ENCODE assay signal across 19 cellular contexts in genomic region chr3:64501298-64501906, GRCh38.
DNase-seq lines count a peak whose midpoint lies in the region; ATAC-seq and TF ChIP-seq lines count a peak whose summit lies in the region.
"Had no signal": no experiment of that assay in that cellular context is flagged by ENCODE, and none has a peak within 500 bp of the region (broad histone marks: within the 10 kb centered on the region; RNA-seq: fewer than 3 reads in every experiment).

No MANE protein-coding gene starts in this region.

- H3K9me2 ChIP-seq in GM23338 (ENCODE audit: insufficient read depth), result no peaks in the 10 kb centered on the region
- no peaks in the 10 kb centered on the region for H3K9me2 ChIP-seq in hepatocyte (replicated peaks; ENCODE audit: insufficient read depth)

- H3K4me3 Mint-ChIP-seq in GM23338, result no peak overlapping the region
- H3K4me3 Mint-ChIP-seq in naive thymus-derived CD8-positive, alpha-beta T cell, result no peak overlapping the region
- H3K4me3 Mint-ChIP-seq: central memory CD8-positive, alpha-beta T cell; stimulated activated effector memory CD8-positive, alpha-beta T cell treated with anti-CD3 and anti-CD28 coated beads, Interleukin-12 subunit alpha, Interleukin-12 subunit beta, amount 100 ng/mL, for 72 hours had no signal

- no peaks in the 10 kb centered on the region for H3K36me3 Mint-ChIP-seq in GM23338 (ENCODE audit: low read depth)
- no peaks in the 10 kb centered on the region for H3K36me3 Mint-ChIP-seq in naive thymus-derived CD8-positive, alpha-beta T cell
- H3K36me3 Mint-ChIP-seq: stimulated activated effector memory CD8-positive, alpha-beta T cell treated with anti-CD3 and anti-CD28 coated beads, Interleukin-12 subunit alpha, Interleukin-12 subunit beta, amount 100 ng/mL, for 72 hours had no signal

- H3K4me3 ChIP-seq in AG04450 (ENCODE audit: low read depth, low read length) (no peak overlapping the region), GM23338 (no peak overlapping the region), SJCRH30 (no peak overlapping the region), hepatocyte (no peak overlapping the region)
- H3K4me3 ChIP-seq: gastrocnemius medialis, lung had no signal

- H3K9me3 ChIP-seq in AG04450 (ENCODE audit: control insufficient read depth, insufficient read depth, low read length) (no peaks in the 10 kb centered on the region), SJCRH30 (replicated peaks) (no peaks in the 10 kb centered on the region), hepatocyte (ENCODE audit: low read depth) (no peaks in the 10 kb centered on the region)
- H3K9me3 ChIP-seq: gastrocnemius medialis had no signal

- no peak for ATAC-seq in GM23338
- ATAC-seq in naive thymus-derived CD8-positive, alpha-beta T cell, result no peak
- ATAC-seq: gastrocnemius medialis; stimulated activated effector memory CD8-positive, alpha-beta T cell treated with anti-CD3 and anti-CD28 coated beads, Interleukin-12 subunit alpha, Interleukin-12 subunit beta, amount 100 ng/mL, for 72 hours had no signal

- H3K27me3 ChIP-seq in AG04450 (ENCODE audit: control insufficient read depth, insufficient read depth, low read length) (no peaks in the 10 kb centered on the region), GM23338 (ENCODE audit: insufficient read depth) (no peaks in the 10 kb centered on the region), SJCRH30 (no peaks in the 10 kb centered on the region), hepatocyte (no peaks in the 10 kb centered on the region)
- H3K27me3 ChIP-seq: gastrocnemius medialis had no signal

- H3K4me1 ChIP-seq in GM23338 (ENCODE audit: insufficient read depth) (0 out of 2 replicates have a peak, but pooled peaks cover 7% of the 10 kb centered on the region), SJCRH30 (no peaks in the 10 kb centered on the region), hepatocyte (ENCODE audit: insufficient read depth) (peaks cover 6% of the 10 kb centered on the region)
- H3K4me1 ChIP-seq: gastrocnemius medialis had no signal

- H3K36me3 ChIP-seq in GM23338 (ENCODE audit: insufficient read depth) (no peaks in the 10 kb centered on the region), SJCRH30 (no peaks in the 10 kb centered on the region), hepatocyte (replicated peaks; ENCODE audit: insufficient read depth, low read depth) (no peaks in the 10 kb centered on the region)
- H3K36me3 ChIP-seq: gastrocnemius medialis had no signal

- H2AFZ ChIP-seq in GM23338, result peak overlapping the region; percentile 74; the same call in 1 of the 2 replicates
- H2AFZ ChIP-seq in hepatocyte, result no peak overlapping the region

- H3K27ac ChIP-seq in AG04450 (ENCODE audit: low read depth, low read length) (peak overlapping the region; percentile 96), GM23338 (ENCODE audit: low read depth) (no peak overlapping the region), SJCRH30 (no peak overlapping the region), hepatocyte (peak overlapping the region; percentile 75)
- H3K27ac ChIP-seq: gastrocnemius medialis had no signal

- CTCF ChIA-PET in AG04450 (lab: Charles Lee), result interaction anchor here (0.8 to 2.0 kb wide), 7 partner anchors 9 to 478 kb away, joined by 3 to 19 read pairs (median 4); partner anchors contain the start of gene PSMD6

- H3K79me2 ChIP-seq in GM23338 (replicated peaks; ENCODE audit: insufficient read depth) (no peaks in the 10 kb centered on the region), hepatocyte (no peaks in the 10 kb centered on the region)

- H3F3A ChIP-seq in GM23338 (replicated peaks; ENCODE audit: low read depth), result no peaks in the 10 kb centered on the region

- H3K4me2 ChIP-seq in GM23338 (no peak overlapping the region), hepatocyte (peak overlapping the region; percentile 30)

- peaks cover 8% of the 10 kb centered on the region for H3K4me1 Mint-ChIP-seq in GM23338
- H3K4me1 Mint-ChIP-seq in naive thymus-derived CD8-positive, alpha-beta T cell, result no peaks in the 10 kb centered on the region
- H3K4me1 Mint-ChIP-seq: central memory CD8-positive, alpha-beta T cell; stimulated activated effector memory CD8-positive, alpha-beta T cell treated with anti-CD3 and anti-CD28 coated beads, Interleukin-12 subunit alpha, Interleukin-12 subunit beta, amount 100 ng/mL, for 72 hours had no signal

- TF ChIP-seq CTCF in AG04450 (IDR thresholded peaks at IDR 0.05; ENCODE audit: low read depth, low read length), result no peak
- TF ChIP-seq CTCF in GM23338 (conservative IDR thresholded peaks at IDR 0.05; ENCODE audit: low read depth in 2 of 2), result no peak
- TF ChIP-seq CTCF in hepatocyte (IDR thresholded peaks at IDR 0.05; ENCODE audit: poor library complexity), result no peak

- POLR2A ChIA-PET in AG04450 (lab: Yijun Ruan, JAX), result interaction anchor here (0.6 to 1.5 kb wide), 11 partner anchors 12 to 478 kb away, joined by 3 to 23 read pairs (median 3); no protein-coding TSS in a partner anchor
- POLR2A ChIA-PET in naive thymus-derived CD8-positive, alpha-beta T cell (lab: Charles Lee), result interaction anchor here (0.7 kb wide), 1 partner anchor 110 kb away, joined by 5 read pairs; no protein-coding TSS in a partner anchor

- peak; percentile 96 for DNase-seq in AG04450 (ENCODE audit: low read depth, low spot score)
- no peak for DNase-seq in GM23338 (ENCODE audit: low spot score)
- DNase-seq in SJCRH30, result peak; percentile 8 to 40
- DNase-seq in hepatocyte (ENCODE audit: low spot score), result peak; percentile 50
- DNase-seq in effector CD4-positive, alpha-beta T cell, result no peak
- no peak for DNase-seq in naive thymus-derived CD8-positive, alpha-beta T cell
- DNase-seq in DMS 273 treated with DMSO at 0.1 percent for 48 hours (lab: John Stamatoyannopoulos, UW), result no peak
- no peak for DNase-seq in central memory CD4-positive, alpha-beta T cell
- DNase-seq: activated CD4-positive, alpha-beta T cell treated with anti-CD3 and anti-CD28 coated beads for 1 hour; activated CD8-positive, alpha-beta memory T cell treated with anti-CD3 and anti-CD28 coated beads, Interleukin-2, amount 50 U/mL, for 48 hours; activated naive CD4-positive, alpha-beta T cell treated with anti-CD3 and anti-CD28 coated beads, Interleukin-2, amount 50 U/mL, for 16 hours; gastrocnemius medialis; NCI-H1092; NCI-H2227 treated with DMSO at 0.1 percent for 48 hours; OCI-M1; trophoblast cell had no signal

- H3K9me3 Mint-ChIP-seq in GM23338, result no peaks in the 10 kb centered on the region
- peaks cover 0 to 13% (median 0%) of the 10 kb centered on the region in 9 donors for H3K9me3 Mint-ChIP-seq in naive thymus-derived CD8-positive, alpha-beta T cell
- H3K9me3 Mint-ChIP-seq: central memory CD8-positive, alpha-beta T cell; stimulated activated effector memory CD8-positive, alpha-beta T cell treated with anti-CD3 and anti-CD28 coated beads, Interleukin-12 subunit alpha, Interleukin-12 subunit beta, amount 100 ng/mL, for 72 hours had no signal

- 9% methylated on average over 8 of the region's 8 CpGs for WGBS in hepatocyte (ENCODE audit: low lambda C conversion rate, missing lambda C conversion rate)

- peaks cover 6% of the 10 kb centered on the region for H3K27me3 Mint-ChIP-seq in GM23338 (ENCODE audit: insufficient read depth, low read depth, poor library complexity)
- H3K27me3 Mint-ChIP-seq in naive thymus-derived CD8-positive, alpha-beta T cell, result peaks cover 2 to 24% (median 12%) of the 10 kb centered on the region in 5 donors

- H4K20me1 ChIP-seq in GM23338 (replicated peaks; ENCODE audit: insufficient read depth), result no peaks in the 10 kb centered on the region
- H4K20me1 ChIP-seq in hepatocyte (ENCODE audit: insufficient read depth, poor library complexity, severe bottlenecking), result no peaks in the 10 kb centered on the region

- H3K27ac Mint-ChIP-seq in GM23338, result no peak overlapping the region
- H3K27ac Mint-ChIP-seq in naive thymus-derived CD8-positive, alpha-beta T cell, result no peak overlapping the region
- H3K27ac Mint-ChIP-seq: stimulated activated effector memory CD8-positive, alpha-beta T cell treated with anti-CD3 and anti-CD28 coated beads, Interleukin-12 subunit alpha, Interleukin-12 subunit beta, amount 100 ng/mL, for 72 hours had no signal

TF ChIP-seq in GM23338, 12 proteins besides CTCF, POLR2A, EP300 and RAD21 (continues in another document):
- TF ChIP-seq POLR2AphosphoS5 (IDR thresholded peaks at IDR 0.05; ENCODE audit: low read depth), result no peak
- no peak for TF ChIP-seq STAT1 (IDR thresholded peaks at IDR 0.05; ENCODE audit: unreplicated experiment)
- TF ChIP-seq REST (IDR thresholded peaks at IDR 0.05; ENCODE audit: unreplicated experiment), result no peak
- TF ChIP-seq EZH2 (IDR thresholded peaks at IDR 0.05; ENCODE audit: low read depth, unreplicated experiment), result no peak
- no peak for TF ChIP-seq ETS1 (IDR thresholded peaks at IDR 0.05)

Comparison
In these comparisons a context has a peak if more than half of its experiments do, and no peak if none do; other contexts are left out.
1. DNase-seq: peak in AG04450 (single experiment), SJCRH30 (2 of 2) and hepatocyte (single experiment); none in GM23338 (single experiment), effector CD4-positive, alpha-beta T cell (single experiment), naive thymus-derived CD8-positive, alpha-beta T cell (0 of 10), DMS 273 treated with DMSO at 0.1 percent for 48 hours (single experiment) and central memory CD4-positive, alpha-beta T cell (single experiment).
2. H3K27ac ChIP-seq: peak in AG04450 (single experiment) and hepatocyte (single experiment); none in GM23338 (single experiment) and SJCRH30 (single experiment).